ENCODE assay signal across 8 cellular contexts in genomic region chr3:66036586-66037061, GRCh38. TPM values are rescaled to one million over a fixed set of nuclear protein-coding genes. Genes with fewer than 3 reads are reported as not detected.
DNase-seq lines count a peak whose midpoint lies in the region; ATAC-seq, FAIRE-seq and TF ChIP-seq lines count a peak whose summit lies in the region.

No MANE protein-coding gene starts in this region.

- H3K9me3 ChIP-seq in adipocyte (ENCODE audit: control insufficient read depth, low read length): no peaks in the 10 kb centered on the region
- no peaks in the 10 kb centered on the region for H3K9me3 ChIP-seq in hepatocyte (ENCODE audit: low read depth)

- WGBS in hepatocyte (ENCODE audit: low lambda C conversion rate, missing lambda C conversion rate): 18% methylated on average over 8 of the region's 8 CpGs

- TF ChIP-seq CTCF in hepatocyte (IDR thresholded peaks at IDR 0.05; ENCODE audit: poor library complexity): no peak

- peaks cover 12% of the 10 kb centered on the region for H4K20me1 ChIP-seq in hepatocyte (ENCODE audit: insufficient read depth, poor library complexity, severe bottlenecking)

- no peaks in the 10 kb centered on the region for H3K9me2 ChIP-seq in hepatocyte (replicated peaks; ENCODE audit: insufficient read depth)

- FAIRE-seq in RCC 7860 (lab: Jason Lieb, UNC): no peak

- H3K9ac ChIP-seq in adipocyte (ENCODE audit: low read length): peak overlapping the region; percentile 91

- peak overlapping the region; percentile 83 for H3K4me2 ChIP-seq in hepatocyte

- DNase-seq in ELR (ENCODE audit: low read depth) (peak; percentile 10), adipocyte (ENCODE audit: low read depth) (peak; percentile 42), hepatocyte (ENCODE audit: low spot score) (peak; percentile 39), retina (peak; percentile 51), RCC 7860 (ENCODE audit: low spot score) (no peak)

- H3K79me2 ChIP-seq in hepatocyte: peaks cover 65% of the 10 kb centered on the region

- no peak overlapping the region for H2AFZ ChIP-seq in hepatocyte

- peak overlapping the region; percentile 98 for H3K4me3 ChIP-seq in adipocyte (ENCODE audit: low read length)
- H3K4me3 ChIP-seq in hepatocyte: peak overlapping the region; percentile 47

- H3K27me3 ChIP-seq in adipocyte (replicated peaks; ENCODE audit: control insufficient read depth, insufficient read depth, low read length) (no peaks in the 10 kb centered on the region), hepatocyte (no peaks in the 10 kb centered on the region)

- H3K4me1 ChIP-seq in adipocyte (ENCODE audit: control insufficient read depth, insufficient read depth, low read length): peaks cover 30% of the 10 kb centered on the region
- H3K4me1 ChIP-seq in hepatocyte (ENCODE audit: insufficient read depth): peaks cover 19% of the 10 kb centered on the region

- ATAC-seq in HG03442 (IDR thresholded peaks at IDR 0.05; ENCODE audit: unreplicated experiment) (no peak), HG02885 (IDR thresholded peaks at IDR 0.05; ENCODE audit: poor library complexity, unreplicated experiment) (no peak), GM21381 (IDR thresholded peaks at IDR 0.05; ENCODE audit: unreplicated experiment) (no peak)

- H3K36me3 ChIP-seq in adipocyte (ENCODE audit: control insufficient read depth, insufficient read depth, low read length, severe bottlenecking): no peaks in the 10 kb centered on the region
- no peaks in the 10 kb centered on the region for H3K36me3 ChIP-seq in hepatocyte (replicated peaks; ENCODE audit: insufficient read depth, low read depth)

- peak overlapping the region; percentile 96 for H3K27ac ChIP-seq in hepatocyte

RNA-seq across cellular contexts. Expression of gene MAGI1, which starts 2.1 kb away (rescaled TPM):
- total RNA-seq in hepatocyte: 43.5 and 47.8 TPM in 2 replicates
- polyA plus RNA-seq in hepatocyte: 25.8 and 26.2 TPM in 2 replicates
